In genomic region chr12:44812062-44812461, GRCh38 we compare ENCODE assay signal across 8 cellular contexts.
A peak's percentile ranks its signal among the peaks of the same experiment; 100 is the strongest.
DNase-seq lines count a peak whose midpoint lies in the region; ATAC-seq and TF ChIP-seq lines count a peak whose summit lies in the region.

No MANE protein-coding gene starts in this region.

- H3K4me3 ChIP-seq in DOHH2 (ENCODE audit: low read length), result no peak overlapping the region
- no peak overlapping the region for H3K4me3 ChIP-seq in fibroblast of mammary gland (ENCODE audit: control insufficient read depth, low read depth, low read length)

- TF ChIP-seq CTCF in DOHH2 (IDR thresholded peaks at IDR 0.05; ENCODE audit: low read depth, low read length, poor library complexity, severe bottlenecking) (peak; percentile 55), fibroblast of mammary gland (conservative IDR thresholded peaks at IDR 0.05; ENCODE audit: control insufficient read depth, insufficient read depth, low read depth, low read length) (peak; percentile 5)

- H4K20me1 ChIP-seq in DOHH2 (ENCODE audit: control insufficient read depth, insufficient read depth, low read depth, low read length), result no peaks in the 10 kb centered on the region

- DNase-seq in RKO (ENCODE audit: low spot score) (peak; percentile 9), fibroblast of mammary gland (ENCODE audit: low read depth) (peak; percentile 1), NCI-H1105 treated with DMSO at 0.1 percent for 48 hours (lab: John Stamatoyannopoulos, UW) (no peak), islet precursor cell (no peak)

- no peak overlapping the region for H3K4me2 ChIP-seq in DOHH2 (ENCODE audit: low read length)

- no peaks in the 10 kb centered on the region for H3K9me3 ChIP-seq in DOHH2 (ENCODE audit: control insufficient read depth, insufficient read depth, low read length)

- ATAC-seq in GM19035 (IDR thresholded peaks at IDR 0.05; ENCODE audit: unreplicated experiment), result peak; percentile 85
- no peak for ATAC-seq in GM21825 (IDR thresholded peaks at IDR 0.05; ENCODE audit: unreplicated experiment)
- ATAC-seq in HG03108 (IDR thresholded peaks at IDR 0.05; ENCODE audit: unreplicated experiment), result no peak

- H3F3A ChIP-seq in DOHH2 (ENCODE audit: control insufficient read depth, insufficient read depth), result no peaks in the 10 kb centered on the region

- no peaks in the 10 kb centered on the region for H3K79me2 ChIP-seq in DOHH2 (ENCODE audit: control insufficient read depth, low read length)

- H3K36me3 ChIP-seq in DOHH2 (ENCODE audit: control insufficient read depth, low read length), result no peaks in the 10 kb centered on the region

- no peaks in the 10 kb centered on the region for H3K27me3 ChIP-seq in DOHH2 (ENCODE audit: control insufficient read depth, low read length)

- no peaks in the 10 kb centered on the region for H3K9me2 ChIP-seq in DOHH2 (replicated peaks; ENCODE audit: control insufficient read depth, low read length)

- H3K27ac ChIP-seq in DOHH2 (ENCODE audit: low read depth, low read length), result no peak overlapping the region

- H3K4me1 ChIP-seq in DOHH2 (ENCODE audit: control insufficient read depth, low read length), result peaks cover 12% of the 10 kb centered on the region

Comparison
In these comparisons a context has a peak if more than half of its experiments do, and no peak if none do; other contexts are left out.
1. DNase-seq: peak in RKO (single experiment) and fibroblast of mammary gland (single experiment); none in NCI-H1105 treated with DMSO at 0.1 percent for 48 hours (single experiment) and islet precursor cell (single experiment).